Comparison of ENCODE assay signal across 8 cellular contexts in the genomic region with DNA sequence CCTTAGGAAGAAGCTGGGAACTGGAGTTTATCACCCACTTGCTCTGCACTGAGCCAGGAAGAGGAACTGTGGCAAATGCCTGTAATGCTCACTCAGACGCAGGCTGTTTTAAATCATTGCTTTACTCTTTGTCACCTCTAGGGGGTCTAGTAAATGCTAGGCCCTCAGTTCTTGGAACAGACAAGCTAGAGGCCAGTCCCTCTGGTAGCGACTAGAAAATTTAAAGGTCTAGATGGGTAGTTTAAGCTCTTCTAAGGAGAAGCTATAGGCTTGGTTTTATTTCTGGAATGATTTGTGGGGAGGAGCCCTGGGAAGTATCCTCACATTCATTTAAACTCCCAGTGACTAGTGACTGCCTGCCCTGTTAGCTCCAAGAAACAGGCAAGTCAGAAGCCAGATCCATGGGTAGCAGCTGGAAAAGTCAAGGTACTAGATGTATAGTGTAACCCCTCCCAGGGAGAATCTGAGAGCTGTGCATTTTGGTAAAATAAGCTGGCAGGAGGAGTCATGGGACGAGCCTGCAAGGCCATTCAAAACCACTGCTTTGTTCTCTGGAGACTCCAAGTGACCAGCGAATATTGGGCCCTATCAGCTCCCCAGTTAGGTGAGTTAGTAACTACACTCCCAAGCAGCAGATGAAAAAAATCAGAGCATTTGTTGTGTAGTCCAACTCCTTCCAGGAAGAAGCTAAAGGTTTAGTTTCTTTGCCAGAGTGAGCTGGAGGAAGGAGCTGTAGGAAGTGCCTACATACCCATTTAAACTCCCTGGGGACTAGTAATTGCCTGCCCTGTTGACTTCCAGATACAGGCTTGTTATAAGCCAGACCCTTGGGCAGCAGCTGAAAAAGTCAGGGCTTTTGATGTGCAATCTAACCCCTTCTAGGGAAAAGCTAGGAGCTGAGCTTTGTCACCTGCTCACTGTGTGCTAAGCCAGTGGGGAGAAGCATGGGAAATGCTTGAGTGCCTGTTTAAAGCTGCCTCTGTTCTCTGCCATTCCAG.
DNase-seq lines count a peak whose midpoint lies in the region; ATAC-seq, FAIRE-seq and TF ChIP-seq lines count a peak whose summit lies in the region.

No MANE protein-coding gene starts in this region.

- peaks cover 2% of the 10 kb centered on the region for H3K9me3 Mint-ChIP-seq in stimulated activated effector memory CD8-positive, alpha-beta T cell treated with anti-CD3 and anti-CD28 coated beads, Interleukin-12 subunit alpha, Interleukin-12 subunit beta, amount 100 ng/mL, for 72 hours

- H3K27me3 ChIP-seq in ovary (no peaks in the 10 kb centered on the region), small intestine (ENCODE audit: control insufficient read depth in 2 of 2, insufficient read depth in 2 of 2, low read length in 2 of 2) (no peaks in the 10 kb centered on the region)

- TF ChIP-seq EP300 in ovary (IDR thresholded peaks at IDR 0.05) = no peak

- no peak overlapping the region for H3K4me3 ChIP-seq in ovary
- H3K4me3 ChIP-seq in small intestine (ENCODE audit: low read depth in 1 of 2, low read length in 2 of 2) = no peak overlapping the region

- no peak for TF ChIP-seq CTCF in ovary (IDR thresholded peaks at IDR 0.05)

- H3K4me1 ChIP-seq in ovary (ENCODE audit: insufficient read depth) (no peaks in the 10 kb centered on the region), small intestine (ENCODE audit: control insufficient read depth in 2 of 2, insufficient read depth in 1 of 2, low read depth in 1 of 2, low read length in 1 of 2) (no peaks in the 10 kb centered on the region)

- H3K4me3 Mint-ChIP-seq in stimulated activated effector memory CD8-positive, alpha-beta T cell treated with anti-CD3 and anti-CD28 coated beads, Interleukin-12 subunit alpha, Interleukin-12 subunit beta, amount 100 ng/mL, for 72 hours = no peak overlapping the region

- H3K9me3 ChIP-seq in ovary (no peaks in the 10 kb centered on the region), small intestine (ENCODE audit: control insufficient read depth, low read depth) (no peaks in the 10 kb centered on the region)

- DNase-seq in CMK (ENCODE audit: low read depth) (peak; percentile 12), SKM-1 treated with dmso at 0.1 percent for 144 hours (lab: John Stamatoyannopoulos, UW; ENCODE audit: unreplicated experiment) (peak; percentile 17), ovary (no peak), hypothalamus (lab: John Stamatoyannopoulos, UW) (no peak), small intestine (no peak)
- DNase-seq in stimulated activated effector memory CD8-positive, alpha-beta T cell treated with anti-CD3 and anti-CD28 coated beads, Interleukin-12 subunit alpha, Interleukin-12 subunit beta, amount 100 ng/mL, for 72 hours (ENCODE audit: low spot score in 2 of 2) = no peak

- no peaks in the 10 kb centered on the region for H3K36me3 Mint-ChIP-seq in stimulated activated effector memory CD8-positive, alpha-beta T cell treated with anti-CD3 and anti-CD28 coated beads, Interleukin-12 subunit alpha, Interleukin-12 subunit beta, amount 100 ng/mL, for 72 hours

- ATAC-seq in GM19324 (IDR thresholded peaks at IDR 0.05; ENCODE audit: low FRiP score, unreplicated experiment) (peak; percentile 92), HG03175 (IDR thresholded peaks at IDR 0.05; ENCODE audit: unreplicated experiment) (peak; percentile 96)
- no peak for ATAC-seq in stimulated activated effector memory CD8-positive, alpha-beta T cell treated with anti-CD3 and anti-CD28 coated beads, Interleukin-12 subunit alpha, Interleukin-12 subunit beta, amount 100 ng/mL, for 72 hours

- no peak overlapping the region for H3K27ac Mint-ChIP-seq in stimulated activated effector memory CD8-positive, alpha-beta T cell treated with anti-CD3 and anti-CD28 coated beads, Interleukin-12 subunit alpha, Interleukin-12 subunit beta, amount 100 ng/mL, for 72 hours

- 73 to 85% (median 77%) methylated on average over 4 of the region's 4 CpGs for WGBS in ovary, 3 donors
- WGBS in small intestine, 3 donors = 49 to 68% (median 61%) methylated on average over 4 of the region's 4 CpGs

- intact Hi-C loops in ovary (cut with DNase I) = no loop called here

- no peaks in the 10 kb centered on the region for H3K36me3 ChIP-seq in ovary
- no peaks in the 10 kb centered on the region for H3K36me3 ChIP-seq in small intestine (ENCODE audit: control insufficient read depth in 2 of 2, insufficient read depth in 2 of 2, low read length in 2 of 2)

- no peak overlapping the region for H3K27ac ChIP-seq in ovary
- H3K27ac ChIP-seq in small intestine (ENCODE audit: low read depth in 1 of 2, low read length in 1 of 2) = no peak overlapping the region

- no peak for TF ChIP-seq POLR2A in ovary (IDR thresholded peaks at IDR 0.05)

- no peaks in the 10 kb centered on the region for H3K4me1 Mint-ChIP-seq in stimulated activated effector memory CD8-positive, alpha-beta T cell treated with anti-CD3 and anti-CD28 coated beads, Interleukin-12 subunit alpha, Interleukin-12 subunit beta, amount 100 ng/mL, for 72 hours

- no peak for FAIRE-seq in small intestine (lab: Jason Lieb, UNC)

Comparison
In these comparisons a context has a peak if more than half of its experiments do, and no peak if none do; other contexts are left out.
1. DNase-seq: peak in CMK (single experiment) and SKM-1 treated with dmso at 0.1 percent for 144 hours (single experiment); none in ovary (0 of 5), stimulated activated effector memory CD8-positive, alpha-beta T cell treated with anti-CD3 and anti-CD28 coated beads, Interleukin-12 subunit alpha, Interleukin-12 subunit beta, amount 100 ng/mL, for 72 hours (0 of 2), hypothalamus (0 of 51) and small intestine (single experiment).